ENCODE assay signal across 23 cellular contexts in the genomic region with DNA sequence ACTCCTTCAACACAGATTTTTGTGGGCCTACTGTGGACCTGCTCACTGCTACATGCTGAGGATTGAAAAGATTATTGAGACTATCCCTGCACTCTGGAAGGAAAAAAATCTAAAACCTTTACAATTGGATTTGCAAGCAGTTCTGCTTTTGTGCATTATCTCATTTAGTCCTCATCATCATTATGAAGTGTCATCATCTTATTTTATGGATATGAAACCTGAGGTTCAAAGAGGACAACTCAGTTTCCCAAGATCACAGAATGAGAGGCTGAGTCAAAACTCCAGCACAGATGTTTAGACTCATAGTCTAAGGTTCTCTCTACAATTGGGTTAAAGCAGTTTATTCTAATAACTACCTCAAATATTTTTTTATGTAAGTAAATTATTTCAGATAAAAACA.
DNase-seq lines count a peak whose midpoint lies in the region; ATAC-seq, FAIRE-seq and TF ChIP-seq lines count a peak whose summit lies in the region.
"Had no signal": no experiment of that assay in that cellular context is flagged by ENCODE, and none has a peak within 500 bp of the region (broad histone marks: within the 10 kb centered on the region; RNA-seq: fewer than 3 reads in every experiment).

No MANE protein-coding gene starts in this region.

- H3K36me3 ChIP-seq in mammary epithelial cell (ENCODE audit: insufficient read depth, low read length) (no peaks in the 10 kb centered on the region), upper lobe of right lung (no peaks in the 10 kb centered on the region)
- H3K36me3 ChIP-seq: HAP-1, neutrophil, SJCRH30, thoracic aorta had no signal

- TF ChIP-seq POLR2A in GM12892 (IDR thresholded peaks at IDR 0.05; ENCODE audit: low read depth, low read length), result no peak

- no peak overlapping the region for H2AFZ ChIP-seq in mammary epithelial cell (ENCODE audit: low read depth, low read length)
- H2AFZ ChIP-seq: hepatocyte had no signal

- H3K4me1 ChIP-seq in mammary epithelial cell (ENCODE audit: insufficient read depth, low read length), result peaks cover 30% of the 10 kb centered on the region
- no peaks in the 10 kb centered on the region for H3K4me1 ChIP-seq in upper lobe of right lung

- DNase-seq in MV-4-11 (lab: John Stamatoyannopoulos, UW) (peak; percentile 89), mammary epithelial cell (peak; percentile 37), upper lobe of right lung (no peak), GM12892 (ENCODE audit: insufficient read length) (no peak)
- DNase-seq: activated CD4-positive, CD25-positive, alpha-beta regulatory T cell; activated CD8-positive, alpha-beta T cell treated with anti-CD3 and anti-CD28 coated beads, Interleukin-2, amount 10 ng/mL, durations not matched to agents 7 days and 5 days; activated naive CD4-positive, alpha-beta T cell treated with anti-CD3 and anti-CD28 coated beads, Interleukin-2, amount 50 U/mL, for 16 hours; activated T-cell treated with anti-CD3 and anti-CD28 coated beads, Interleukin-2, amount 50 U/mL, for 24 hours; Caco-2; NCI-H1092 treated with DMSO at 0.1 percent for 48 hours; NCI-H2081; NCI-H510A treated with DMSO at 0.1 percent for 48 hours; SJCRH30 had no signal

- TF ChIP-seq CTCF in mammary epithelial cell (conservative IDR thresholded peaks at IDR 0.05 in 1 of 2, IDR thresholded peaks at IDR 0.05 in 1 of 2; ENCODE audit: extremely low read depth in 1 of 2, insufficient read depth in 1 of 2, low read depth in 1 of 2, low read length in 2 of 2) (no peak), upper lobe of right lung (IDR thresholded peaks at IDR 0.05) (no peak)

- H3K4me3 ChIP-seq in mammary epithelial cell (replicated peaks in 1 of 3; ENCODE audit: insufficient read depth in 1 of 3, low read depth in 2 of 3, low read length in 3 of 3) (no peak overlapping the region), upper lobe of right lung (no peak overlapping the region)
- H3K4me3 ChIP-seq: HAP-1, hepatocyte, K562, SJCRH30, thoracic aorta had no signal

- CTCF ChIA-PET in mammary epithelial cell (lab: Charles Lee; ENCODE audit: low non-redundant PET), result no interaction called here

- BruUV-seq in mammary epithelial cell (replicated peaks; lab: Mats Ljungman, UMichigan), result no TSS peak

- no peak overlapping the region for H3K9ac ChIP-seq in mammary epithelial cell (ENCODE audit: insufficient read depth, low read length)

- no peak overlapping the region for H3K4me2 ChIP-seq in mammary epithelial cell (ENCODE audit: insufficient read depth, low read depth, low read length)

- no peaks in the 10 kb centered on the region for H3K79me2 ChIP-seq in mammary epithelial cell (ENCODE audit: insufficient read depth, low read length)
- H3K79me2 ChIP-seq: hepatocyte had no signal

- H4K20me1 ChIP-seq in mammary epithelial cell (ENCODE audit: insufficient read depth, low read length), result no peaks in the 10 kb centered on the region

- dilution Hi-C loops in mammary epithelial cell (cut with HindIII; ENCODE audit: low sequenced_read_pairs), result no loop called here

- no peak overlapping the region for H3K27ac ChIP-seq in mammary epithelial cell (ENCODE audit: insufficient read depth, low read depth, low read length)
- H3K27ac ChIP-seq in upper lobe of right lung, result no peak overlapping the region
- H3K27ac ChIP-seq: hepatocyte, neutrophil, SJCRH30, thoracic aorta had no signal

- intact Hi-C loops in mammary epithelial cell (cut with micrococcal nuclease), result loop anchor here (2.0 kb wide), 1 partner anchor 66 kb away; no protein-coding TSS in a partner anchor
- intact Hi-C loops in upper lobe of right lung (cut with DNase I), result no loop called here

- ATAC-seq in GM21723 (IDR thresholded peaks at IDR 0.05; ENCODE audit: unreplicated experiment) (peak; percentile 35), upper lobe of right lung (peak; percentile 9), GM21367 (IDR thresholded peaks at IDR 0.05; ENCODE audit: unreplicated experiment) (no peak), GM21619 (IDR thresholded peaks at IDR 0.05; ENCODE audit: unreplicated experiment) (no peak)
- ATAC-seq: activated CD8-positive, alpha-beta T cell treated with anti-CD3 and anti-CD28 coated beads, Interleukin-2, amount 10 ng/mL, durations not matched to agents 7 days and 5 days; K562 had no signal

- FAIRE-seq in GM12892 (lab: Jason Lieb, UNC), result no peak
- FAIRE-seq: endometrium, islet of Langerhans, K562 had no signal

- H3K9me3 ChIP-seq in mammary epithelial cell (replicated peaks; ENCODE audit: insufficient read depth, low read length) (no peaks in the 10 kb centered on the region), upper lobe of right lung (no peaks in the 10 kb centered on the region)
- H3K9me3 ChIP-seq: Caco-2, HAP-1, neutrophil, SJCRH30, thoracic aorta had no signal

- H3K27me3 ChIP-seq in mammary epithelial cell (ENCODE audit: insufficient read depth, low read length) (no peaks in the 10 kb centered on the region), upper lobe of right lung (no peaks in the 10 kb centered on the region)
- H3K27me3 ChIP-seq: hepatocyte, neutrophil, SJCRH30 had no signal

- in situ Hi-C loops in mammary epithelial cell (cut with MboI; ENCODE audit: low sequenced_read_pairs in 2 of 2), result loop anchor here (5.0 to 10.0 kb wide), 3 partner anchors 62 to 160 kb away; a partner anchor contains a TSS

Comparison
In these comparisons a context has a peak if more than half of its experiments do, and no peak if none do; other contexts are left out.
1. ATAC-seq: peak in GM21723 (single experiment) and upper lobe of right lung (single experiment); none in GM21367 (single experiment) and GM21619 (single experiment).
2. DNase-seq: peak in MV-4-11 (single experiment) and mammary epithelial cell (single experiment); none in upper lobe of right lung (single experiment) and GM12892 (single experiment).